Comparison of ENCODE assay signal across 24 cellular contexts in the genomic region with DNA sequence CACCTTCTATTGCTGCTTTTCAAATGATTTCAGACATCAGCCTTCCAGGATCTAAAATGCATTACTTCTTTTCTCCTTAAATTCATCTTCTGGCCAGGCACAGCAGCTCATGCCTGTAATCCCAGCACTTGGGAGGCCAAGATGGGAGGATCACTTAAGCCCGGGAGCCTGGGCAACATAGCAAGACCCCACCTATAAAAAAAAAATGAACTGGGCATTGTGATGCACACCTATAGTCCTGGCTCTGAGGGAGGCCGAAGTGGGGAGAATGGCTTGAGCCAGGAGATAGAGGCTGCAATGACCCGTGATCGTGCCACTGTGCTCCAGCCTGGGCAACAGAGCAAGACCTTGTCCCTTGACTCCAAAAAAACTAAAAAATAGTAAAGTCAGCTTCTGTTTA.
"Had no signal": no experiment of that assay in that cellular context is flagged by ENCODE, and none has a peak within 500 bp of the region (broad histone marks: within the 10 kb centered on the region; RNA-seq: fewer than 3 reads in every experiment).

No MANE protein-coding gene starts in this region.

- H3K4me2 ChIP-seq: KMS-11 had no signal

- H3K27me3 ChIP-seq: SJSA1 had no signal

- H3K4me1 ChIP-seq: SJSA1 had no signal

- DNase-seq: IMR-90, Kasumi-1, MM.1S, NCI-H1048, NCI-H1105, NCI-H1417, NCI-H1436 treated with DMSO at 0.1 percent for 48 hours, NCI-H1694, NCI-H187 treated with DMSO at 0.1 percent for 48 hours, NCI-H2029 treated with DMSO at 0.1 percent for 48 hours, NCI-H2171 treated with DMSO at 0.1 percent for 48 hours, NCI-H524, NCI-H526 treated with DMSO at 0.1 percent for 48 hours, NCI-H774, Right ventricle myocardium superior, RPMI8226, SIG-M5, SW 1271, T-cell had no signal

- FAIRE-seq: HepG2, RCC 7860 had no signal

- ATAC-seq: HepG2, T-cell had no signal

- H3K9ac ChIP-seq: KMS-11 had no signal

- H3K4me3 ChIP-seq: SJSA1, SK-N-MC had no signal

- H3K27ac ChIP-seq: KMS-11, SJSA1, SK-N-MC had no signal
